Comparison of ENCODE assay signal across 11 cellular contexts in genomic region chr7:92646966-92647625, GRCh38. TPM values are rescaled to one million over a fixed set of nuclear protein-coding genes. Genes with fewer than 3 reads are reported as not detected.
DNase-seq lines count a peak whose midpoint lies in the region; ATAC-seq, FAIRE-seq and TF ChIP-seq lines count a peak whose summit lies in the region.
"Had no signal": no experiment of that assay in that cellular context is flagged by ENCODE, and none has a peak within 500 bp of the region (broad histone marks: within the 10 kb centered on the region; RNA-seq: fewer than 3 reads in every experiment).

No MANE protein-coding gene starts in this region.

- CTCF ChIA-PET in GM12878 (lab: Yijun Ruan, JAX), result interaction anchor here (0.5 to 8.4 kb wide), 4 partner anchors 15 to 186 kb away, joined by 5 to 40 read pairs (median 8); no protein-coding TSS in a partner anchor

- no peaks in the 10 kb centered on the region for H3K36me3 Mint-ChIP-seq in CD4-positive, CD25-positive, alpha-beta regulatory T cell

- H3K36me3 ChIP-seq in CD4-positive, CD25-positive, alpha-beta regulatory T cell (ENCODE audit: control insufficient read depth, insufficient read depth, low read length), result no peaks in the 10 kb centered on the region
- H3K36me3 ChIP-seq in GM12878 (ENCODE audit: control insufficient read depth in 2 of 2, insufficient read depth in 2 of 2, low read length in 1 of 2), result peaks cover 3% of the 10 kb centered on the region in 2 experiments; a peak in 2 of 4 replicates
- H3K36me3 ChIP-seq in BE2C, result peaks cover 7% of the 10 kb centered on the region; the same call in 1 of the 2 replicates
- H3K36me3 ChIP-seq: esophagus squamous epithelium had no signal

- WGBS in GM12878 (ENCODE audit: insufficient coverage, insufficient replicate concordance, low lambda C conversion rate, missing lambda C conversion rate), result 23% methylated on average over 5 of the region's 5 CpGs

- H3K4me1 ChIP-seq in CD4-positive, CD25-positive, alpha-beta regulatory T cell (ENCODE audit: control insufficient read depth, insufficient read depth, low read length, poor library complexity, severe bottlenecking), result peaks cover 6% of the 10 kb centered on the region
- H3K4me1 ChIP-seq in GM12878 (ENCODE audit: control insufficient read depth, insufficient read depth, low read length) (peaks cover 32% of the 10 kb centered on the region), BE2C (peaks cover 15% of the 10 kb centered on the region)

- no peaks in the 10 kb centered on the region for H3K9me3 Mint-ChIP-seq in CD4-positive, CD25-positive, alpha-beta regulatory T cell
- H3K9me3 Mint-ChIP-seq: CD8-positive, alpha-beta memory T cell had no signal

- FAIRE-seq in GM12878 (lab: Jason Lieb, UNC), result no peak

- DNase-seq in CD4-positive, CD25-positive, alpha-beta regulatory T cell, result no peak
- DNase-seq in GM12878 (ENCODE audit: low read depth, low spot score) (no peak), BE2C (no peak), erythroblast (lab: John Stamatoyannopoulos, UW) (no peak), EL (no peak)
- no peak for DNase-seq in activated effector memory CD4-positive, alpha-beta T cell treated with Interleukin-2 at 50 U/mL for 16 hours
- DNase-seq: CD8-positive, alpha-beta memory T cell; esophagus squamous epithelium; MV-4-11 had no signal

- no peak for TF ChIP-seq POLR2A in GM12878 (IDR thresholded peaks at IDR 0.05; ENCODE audit: low read depth, low read length)
- TF ChIP-seq POLR2A in erythroblast (IDR thresholded peaks at IDR 0.05; ENCODE audit: low read length), result no peak

- no peak for TF ChIP-seq CTCF in GM12878 (IDR thresholded peaks at IDR 0.05 in 2 of 3, conservative IDR thresholded peaks at IDR 0.05 in 1 of 3; ENCODE audit: control insufficient read depth in 2 of 3, extremely low read depth in 1 of 3, insufficient read depth in 1 of 3, low read depth in 3 of 3, low read length in 3 of 3)
- no peak for TF ChIP-seq CTCF in BE2C (IDR thresholded peaks at IDR 0.05; ENCODE audit: low read depth, low read length)

- H3K9ac ChIP-seq in GM12878 (ENCODE audit: control insufficient read depth, insufficient read depth, low read length), result no peak overlapping the region

- RAD21 ChIA-PET in GM12878 (lab: Charles Lee; ENCODE audit: unreplicated experiment), result interaction anchor here (1.2 to 4.2 kb wide), 3 partner anchors 12 to 186 kb away, joined by 4 to 47 read pairs (median 20); no protein-coding TSS in a partner anchor

- H3K4me1 Mint-ChIP-seq in CD4-positive, CD25-positive, alpha-beta regulatory T cell, result peaks cover 6 to 39% (median 29%) of the 10 kb centered on the region in 4 donors

- H3K4me3 ChIP-seq in CD4-positive, CD25-positive, alpha-beta regulatory T cell (ENCODE audit: low read depth, low read length), result no peak overlapping the region
- H3K4me3 ChIP-seq in GM12878 (no peak overlapping the region), BE2C (ENCODE audit: low read depth, low read length) (no peak overlapping the region)
- H3K4me3 ChIP-seq: esophagus squamous epithelium had no signal

- POLR2A ChIA-PET in GM12878 (lab: Charles Lee), result interaction anchor here (1.0 to 1.6 kb wide), 2 partner anchors 11 to 13 kb away, joined by 3 to 4 read pairs; no protein-coding TSS in a partner anchor

- no peak overlapping the region for H3K4me3 Mint-ChIP-seq in CD4-positive, CD25-positive, alpha-beta regulatory T cell

- SMC1A ChIA-PET in GM12878 (lab: Charles Lee; ENCODE audit: uncharacterized antibody, unreplicated experiment), result interaction anchor here (0.5 to 13.2 kb wide), 6 partner anchors 10 to 406 kb away, joined by 3 to 176 read pairs (median 11); no protein-coding TSS in a partner anchor

- intact Hi-C loops in GM12878 (cut with micrococcal nuclease; ENCODE audit: unreplicated experiment), result no loop called here

- no TSS peak for BruUV-seq in GM12878 (replicated peaks; lab: Mats Ljungman, UMichigan)

- in situ Hi-C loops in GM12878 (cut with MboI), result no loop called here

- no peak for ATAC-seq in CD4-positive, CD25-positive, alpha-beta regulatory T cell (ENCODE audit: low read depth in 2 of 2)
- ATAC-seq in GM19395 (IDR thresholded peaks at IDR 0.05; ENCODE audit: unreplicated experiment) (peak; percentile 44), HG03280 (IDR thresholded peaks at IDR 0.05; ENCODE audit: unreplicated experiment) (peak; percentile 34), GM12878 (peak; percentile 61)

- peak overlapping the region in 2 of 3 donors; percentile 24 to 74 for H3K27ac Mint-ChIP-seq in CD4-positive, CD25-positive, alpha-beta regulatory T cell

- peaks cover 11% of the 10 kb centered on the region for H3K79me2 ChIP-seq in GM12878 (ENCODE audit: control insufficient read depth, insufficient read depth, low read length)

- H4K20me1 ChIP-seq in GM12878 (ENCODE audit: control insufficient read depth, insufficient read depth), result no peaks in the 10 kb centered on the region

- no peaks in the 10 kb centered on the region for H3K27me3 ChIP-seq in CD4-positive, CD25-positive, alpha-beta regulatory T cell (ENCODE audit: control insufficient read depth, insufficient read depth, low read length)
- H3K27me3 ChIP-seq in GM12878 (replicated peaks in 1 of 2; ENCODE audit: control insufficient read depth in 2 of 2, insufficient read depth in 2 of 2, low read length in 1 of 2) (no peaks in the 10 kb centered on the region), BE2C (no peaks in the 10 kb centered on the region)
- H3K27me3 ChIP-seq: esophagus squamous epithelium had no signal

- no peaks in the 10 kb centered on the region for H3K9me3 ChIP-seq in CD4-positive, CD25-positive, alpha-beta regulatory T cell (ENCODE audit: control insufficient read depth in 2 of 2, low read length in 2 of 2)
- no peaks in the 10 kb centered on the region; the same call in 2 of the 3 replicates for H3K9me3 ChIP-seq in GM12878 (replicated peaks; ENCODE audit: control insufficient read depth, insufficient read depth, low read length)
- no peaks in the 10 kb centered on the region for H3K9me3 ChIP-seq in BE2C
- H3K9me3 ChIP-seq: esophagus squamous epithelium had no signal

- H3K27me3 Mint-ChIP-seq in CD4-positive, CD25-positive, alpha-beta regulatory T cell, result no peaks in the 10 kb centered on the region
- H3K27me3 Mint-ChIP-seq: CD8-positive, alpha-beta memory T cell had no signal

- H3K4me2 ChIP-seq in GM12878 (ENCODE audit: control insufficient read depth, insufficient read depth), result peak overlapping the region; percentile 39; the same call in 1 of the 2 replicates

- no peak overlapping the region for H3K27ac ChIP-seq in CD4-positive, CD25-positive, alpha-beta regulatory T cell (ENCODE audit: insufficient read depth, low read length, poor library complexity, severe bottlenecking)
- no peak overlapping the region for H3K27ac ChIP-seq in GM12878 (ENCODE audit: control insufficient read depth, insufficient read depth)

- H2AFZ ChIP-seq in GM12878 (ENCODE audit: control insufficient read depth, low read depth, low read length), result no peak overlapping the region

- TF ChIP-seq RAD21 in GM12878 (IDR thresholded peaks at IDR 0.05; ENCODE audit: insufficient read depth, low read depth, low read length), result no peak

- TF ChIP-seq EP300 in GM12878 (IDR thresholded peaks at IDR 0.05; ENCODE audit: borderline replicate concordance in 1 of 2, control insufficient read depth in 1 of 2, low read depth in 2 of 2, low read length in 2 of 2), result 0 out of 4 replicates have a peak, but pooled peaks of 1 of the 2 experiments have one; percentile 13

TF ChIP-seq in GM12878, 131 proteins besides CTCF, POLR2A, EP300 and RAD21 (continues in another document):
- TF ChIP-seq RAD51 (IDR thresholded peaks at IDR 0.05), result no peak
- TF ChIP-seq RBBP5 (conservative IDR thresholded peaks at IDR 0.05), result no peak
- no peak for TF ChIP-seq YBX1 (IDR thresholded peaks at IDR 0.05)
- no peak for TF ChIP-seq POU2F2 (IDR thresholded peaks at IDR 0.05; ENCODE audit: borderline replicate concordance, low read depth, low read length)
- no peak for TF ChIP-seq GABPA (IDR thresholded peaks at IDR 0.05; ENCODE audit: low read depth)
- TF ChIP-seq TAF1 (IDR thresholded peaks at IDR 0.05; ENCODE audit: borderline replicate concordance, low read depth, low read length), result no peak

RNA-seq across cellular contexts. Expression of gene FAM133B, which starts 56.9 kb away (rescaled TPM):
- 80.6 TPM for total RNA-seq in CD4-positive, CD25-positive, alpha-beta regulatory T cell
- 10 to 100 TPM; 17.5 to 34.0 (median 18.0) TPM for polyA plus RNA-seq in CD4-positive, CD25-positive, alpha-beta regulatory T cell
- 91.6 and 101 TPM in 2 replicates for total RNA-seq in GM12878 (2013; cell fraction: nucleolus; rRNA removed)
- 19.9 and 27.6 TPM in 2 replicates for total RNA-seq in GM12878 (2014; rRNA removed)
- 48.9 and 49.5 TPM in 2 replicates for total RNA-seq in GM12878 (2014; rRNA removed; fragmentation: Illumina TruSeq; extraction: Trizol)
- 20.8 and 23.7 TPM in 2 replicates for total RNA-seq in GM12878 (2021)
- polyA plus RNA-seq in GM12878 (2011; ENCODE audit: low read depth), result 16.0 TPM
- 47.1 and 68.8 TPM in 2 replicates for polyA plus RNA-seq in GM12878 (2011; rRNA removed)
- 13.2 and 14.5 TPM in 2 replicates for polyA plus RNA-seq in GM12878 (2011; cell fraction: cytosol; rRNA removed)
- polyA plus RNA-seq in GM12878 (2011; cell fraction: nucleus; rRNA removed), result 27.8 and 36.4 TPM in 2 replicates
- polyA plus RNA-seq in GM12878 (2012), result 22.2 and 26.2 TPM in 2 replicates
- polyA plus RNA-seq in GM12878 (2014; fragmentation: Illumina TruSeq; extraction: Trizol), result 40.0 and 52.8 TPM in 2 replicates
- polyA plus RNA-seq in GM12878 (2014; fragmentation: Nextera tagmentation; extraction: Ambion mirVana), result 10 to 100 TPM; 31.0 to 39.7 TPM
- polyA plus RNA-seq in GM12878 (2014; rRNA removed), result 18.6 and 21.3 TPM in 2 replicates
- 10 to 100 TPM; 31.3 to 35.3 TPM for polyA plus RNA-seq in GM12878 (2016; fragmentation: Nextera tagmentation; extraction: Ambion mirVana)
- 14.1 and 15.7 TPM in 2 replicates for polyA minus RNA-seq in GM12878 (2011; rRNA and poly(A)+ RNA removed)
- 5.5 and 11.7 TPM in 2 replicates for polyA minus RNA-seq in GM12878 (2011; cell fraction: cytosol; rRNA and poly(A)+ RNA removed)
- polyA minus RNA-seq in GM12878 (2011; cell fraction: nucleus; rRNA and poly(A)+ RNA removed), result 19.2 and 37.0 TPM in 2 replicates
- polyA plus RNA-seq in BE2C (2012; ENCODE audit: insufficient read depth, insufficient read length, low read depth), result 30.4 TPM

Comparison
In these comparisons a context has a peak if more than half of its experiments do, and no peak if none do; other contexts are left out.
1. ATAC-seq: peak in GM19395 (single experiment), HG03280 (single experiment) and GM12878 (single experiment); none in CD4-positive, CD25-positive, alpha-beta regulatory T cell (0 of 2).